8 cellular contexts compared by ENCODE assay signal in the genomic region with DNA sequence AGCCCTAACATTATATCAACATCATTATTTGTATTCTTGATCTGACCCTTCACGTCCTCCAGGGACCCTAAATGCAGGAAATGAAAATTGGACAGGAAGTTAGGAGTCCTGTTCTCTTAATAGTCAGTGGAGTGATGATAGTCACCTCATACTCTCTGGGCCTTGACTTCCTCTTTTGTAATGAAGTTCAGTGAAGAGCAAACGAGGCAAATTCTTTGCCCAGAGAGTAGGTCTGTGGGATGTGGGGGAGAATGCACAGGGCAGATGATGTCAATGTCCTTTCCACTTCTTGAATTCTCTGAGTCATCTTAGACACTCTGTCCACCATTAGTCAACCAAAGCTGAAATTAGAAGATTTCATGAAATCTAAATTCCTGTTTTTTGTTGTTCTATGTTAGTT. TPM values are rescaled to one million over a fixed set of nuclear protein-coding genes. Genes with fewer than 3 reads are reported as not detected.
DNase-seq lines count a peak whose midpoint lies in the region; ATAC-seq and TF ChIP-seq lines count a peak whose summit lies in the region.

No MANE protein-coding gene starts in this region.

- H3K9me3 Mint-ChIP-seq in naive thymus-derived CD4-positive, alpha-beta T cell, result peaks cover 0 to 13% (median 2%) of the 10 kb centered on the region in 11 donors

- H3K4me3 ChIP-seq in naive thymus-derived CD4-positive, alpha-beta T cell (ENCODE audit: low read length), result no peak overlapping the region

- no peak overlapping the region for H3K27ac ChIP-seq in naive thymus-derived CD4-positive, alpha-beta T cell (ENCODE audit: low read depth, low read length)
- H3K27ac ChIP-seq in RWPE1, result no peak overlapping the region

- H3K9me3 ChIP-seq in T-helper 17 cell (ENCODE audit: control insufficient read depth, low read length, poor library complexity, severe bottlenecking), result no peaks in the 10 kb centered on the region
- H3K9me3 ChIP-seq in naive thymus-derived CD4-positive, alpha-beta T cell (ENCODE audit: control insufficient read depth in 2 of 3, low read length in 3 of 3), result no peaks in the 10 kb centered on the region

- ATAC-seq in activated CD4-positive, CD25-positive, alpha-beta regulatory T cell treated with anti-CD3 and anti-CD28 coated beads, Interleukin-2, amount 50 U/mL, for 24 hours, result peak; percentile 67 to 73
- ATAC-seq in HG02973 (IDR thresholded peaks at IDR 0.05; ENCODE audit: unreplicated experiment), result peak; percentile 91
- peak; percentile 63 for ATAC-seq in T-helper 17 cell
- ATAC-seq in naive thymus-derived CD4-positive, alpha-beta T cell, result peak; percentile 92
- no peak for ATAC-seq in SK-N-SH treated with all-trans-retinoic acid at 6 μM for 48 hours

- no peak overlapping the region for H3K27ac Mint-ChIP-seq in T-helper 17 cell
- no peak overlapping the region for H3K27ac Mint-ChIP-seq in naive thymus-derived CD4-positive, alpha-beta T cell

- POLR2A ChIA-PET in naive thymus-derived CD4-positive, alpha-beta T cell (lab: Charles Lee), result no interaction called here
- POLR2A ChIA-PET in RWPE1 (lab: Yijun Ruan, JAX; ENCODE audit: low non-redundant PET), result no interaction called here

- no peak for DNase-seq in activated CD4-positive, CD25-positive, alpha-beta regulatory T cell (lab: John Stamatoyannopoulos, UW)
- no peak for DNase-seq in T-helper 17 cell
- DNase-seq in naive thymus-derived CD4-positive, alpha-beta T cell, result no peak
- no peak for DNase-seq in RWPE1 (ENCODE audit: low spot score)
- DNase-seq in posterior cingulate gyrus, result no peak

- no peaks in the 10 kb centered on the region for H3K36me3 ChIP-seq in naive thymus-derived CD4-positive, alpha-beta T cell (ENCODE audit: control insufficient read depth in 2 of 3, insufficient read depth in 3 of 3, low read length in 3 of 3)

- H3K36me3 Mint-ChIP-seq in T-helper 17 cell (ENCODE audit: low read depth), result no peaks in the 10 kb centered on the region
- peaks cover 0 to 23% (median 0%) of the 10 kb centered on the region in 5 donors for H3K36me3 Mint-ChIP-seq in naive thymus-derived CD4-positive, alpha-beta T cell

- peaks cover 9% of the 10 kb centered on the region for H3K4me1 Mint-ChIP-seq in T-helper 17 cell
- H3K4me1 Mint-ChIP-seq in naive thymus-derived CD4-positive, alpha-beta T cell, result peaks cover 0 to 22% (median 4%) of the 10 kb centered on the region in 7 donors

- intact Hi-C loops in naive thymus-derived CD4-positive, alpha-beta T cell (cut with micrococcal nuclease), result no loop called here
- intact Hi-C loops in posterior cingulate gyrus (cut with DNase I), result no loop called here

- no peak for TF ChIP-seq CTCF in RWPE1 (conservative IDR thresholded peaks at IDR 0.05; ENCODE audit: low read depth)

- H3K4me1 ChIP-seq in naive thymus-derived CD4-positive, alpha-beta T cell (ENCODE audit: control insufficient read depth in 2 of 2, insufficient read depth in 2 of 2, low read length in 2 of 2), result no peaks in the 10 kb centered on the region

- H3K27me3 ChIP-seq in naive thymus-derived CD4-positive, alpha-beta T cell (ENCODE audit: control insufficient read depth in 2 of 2, insufficient read depth in 2 of 2, low read length in 2 of 2), result no peaks in the 10 kb centered on the region

- CTCF ChIA-PET in naive thymus-derived CD4-positive, alpha-beta T cell (lab: Charles Lee), result no interaction called here
- CTCF ChIA-PET in RWPE1 (lab: Yijun Ruan, JAX), result no interaction called here

- H3K4me3 Mint-ChIP-seq in T-helper 17 cell, result no peak overlapping the region
- no peak overlapping the region for H3K4me3 Mint-ChIP-seq in naive thymus-derived CD4-positive, alpha-beta T cell

- H3K27me3 Mint-ChIP-seq in T-helper 17 cell, result no peaks in the 10 kb centered on the region
- no peaks in the 10 kb centered on the region for H3K27me3 Mint-ChIP-seq in naive thymus-derived CD4-positive, alpha-beta T cell

TF ChIP-seq in SK-N-SH treated with all-trans-retinoic acid at 6 μM for 48 hours, 23 proteins besides CTCF, POLR2A, EP300 and RAD21:
- TF ChIP-seq, protein P1, sequence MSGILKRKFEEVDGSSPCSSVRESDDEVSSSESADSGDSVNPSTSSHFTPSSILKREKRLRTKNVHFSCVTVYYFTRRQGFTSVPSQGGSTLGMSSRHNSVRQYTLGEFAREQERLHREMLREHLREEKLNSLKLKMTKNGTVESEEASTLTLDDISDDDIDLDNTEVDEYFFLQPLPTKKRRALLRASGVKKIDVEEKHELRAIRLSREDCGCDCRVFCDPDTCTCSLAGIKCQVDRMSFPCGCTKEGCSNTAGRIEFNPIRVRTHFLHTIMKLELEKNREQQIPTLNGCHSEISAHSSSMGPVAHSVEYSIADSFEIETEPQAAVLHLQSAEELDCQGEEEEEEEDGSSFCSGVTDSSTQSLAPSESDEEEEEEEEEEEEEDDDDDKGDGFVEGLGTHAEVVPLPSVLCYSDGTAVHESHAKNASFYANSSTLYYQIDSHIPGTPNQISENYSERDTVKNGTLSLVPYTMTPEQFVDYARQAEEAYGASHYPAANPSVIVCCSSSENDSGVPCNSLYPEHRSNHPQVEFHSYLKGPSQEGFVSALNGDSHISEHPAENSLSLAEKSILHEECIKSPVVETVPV (CRISPR knock-in tag; IDR thresholded peaks at IDR 0.05), result no peak
- no peak for TF ChIP-seq BACH2 (CRISPR knock-in tag; IDR thresholded peaks at IDR 0.05; ENCODE audit: borderline replicate concordance)
- no peak for TF ChIP-seq PPARA (CRISPR knock-in tag; IDR thresholded peaks at IDR 0.05; ENCODE audit: borderline replicate concordance)
- no peak for TF ChIP-seq ZNF70 (CRISPR knock-in tag; IDR thresholded peaks at IDR 0.05)
- no peak for TF ChIP-seq ZNF565 (CRISPR knock-in tag; conservative IDR thresholded peaks at IDR 0.05; ENCODE audit: low read depth)
- TF ChIP-seq ZFP30 (CRISPR knock-in tag; IDR thresholded peaks at IDR 0.05), result no peak
- TF ChIP-seq ZFP3 (CRISPR knock-in tag; IDR thresholded peaks at IDR 0.05), result no peak
- TF ChIP-seq GLIS3 (CRISPR knock-in tag; IDR thresholded peaks at IDR 0.05), result no peak
- TF ChIP-seq OSR1 (CRISPR knock-in tag; IDR thresholded peaks at IDR 0.05), result no peak

RNA-seq across cellular contexts. Expression of gene GPRIN3, which starts 17.1 kb away (rescaled TPM):
- total RNA-seq in T-helper 17 cell, result 10 to 100 TPM; 88.5 to 89.7 TPM
- total RNA-seq in naive thymus-derived CD4-positive, alpha-beta T cell, result 10 to 100 TPM; 10.2 to 55.5 (median 24.8) TPM
- 1 to 10 TPM; 7.3 to 8.1 TPM for polyA plus RNA-seq in naive thymus-derived CD4-positive, alpha-beta T cell
